ENCODE assay signal across 12 cellular contexts in the genomic region with DNA sequence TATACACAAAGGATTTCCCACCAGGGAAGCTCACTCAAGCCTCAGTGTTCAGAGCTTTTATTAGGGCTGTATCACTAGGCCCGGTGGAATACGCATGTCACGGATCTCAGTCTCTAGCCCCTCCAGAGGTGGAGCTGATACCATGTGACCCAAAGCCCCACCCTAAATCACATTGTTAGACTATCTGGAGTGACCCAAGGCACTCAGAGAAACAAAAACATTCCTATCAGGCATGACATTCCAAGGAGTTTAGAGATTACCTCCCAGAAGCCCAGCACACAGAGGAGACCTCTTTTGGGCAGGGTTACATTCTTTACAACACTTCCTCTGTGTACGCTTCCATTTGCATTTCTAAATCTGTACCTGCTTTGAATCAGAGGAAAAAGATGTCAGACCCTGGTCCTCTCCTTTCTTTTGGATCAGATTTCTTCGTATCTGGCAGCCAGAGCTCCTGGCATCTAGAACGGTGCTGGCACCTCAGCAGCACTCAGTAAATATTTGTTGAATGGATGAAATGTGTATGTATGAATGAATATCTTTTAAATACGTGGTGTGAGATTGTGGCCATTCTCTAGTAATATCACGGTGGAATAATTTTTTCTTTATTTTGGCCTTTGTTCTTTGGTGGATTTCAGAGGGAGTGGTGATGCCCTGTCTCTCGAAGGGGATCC. TPM values are rescaled to one million over a fixed set of nuclear protein-coding genes. Genes with fewer than 3 reads are reported as not detected.
DNase-seq lines count a peak whose midpoint lies in the region; ATAC-seq and TF ChIP-seq lines count a peak whose summit lies in the region.
"Had no signal": no experiment of that assay in that cellular context is flagged by ENCODE, and none has a peak within 500 bp of the region (broad histone marks: within the 10 kb centered on the region; RNA-seq: fewer than 3 reads in every experiment).

No MANE protein-coding gene starts in this region.

- POLR2A ChIA-PET in PC-9 (lab: Charles Lee; ENCODE audit: unreplicated experiment): no interaction called here

- H2BK120ac ChIP-seq in H9 (ENCODE audit: low read depth, low read length, poor library complexity, severe bottlenecking): peak overlapping the region; percentile 80

- H3K4ac ChIP-seq in H9 (ENCODE audit: low read depth, low read length): peak overlapping the region; percentile 75; the same call in 1 of the 2 replicates

- no peak overlapping the region for H4K5ac ChIP-seq in H9 (ENCODE audit: insufficient read length, low read depth, low read length)

- intact Hi-C loops in PC-9 (cut with micrococcal nuclease; ENCODE audit: unreplicated experiment) (no loop called here), esophagus squamous epithelium (cut with DNase I) (no loop called here)

- H4K91ac ChIP-seq in H9 (ENCODE audit: insufficient read length, low read depth, low read length): no peak overlapping the region

- no peak overlapping the region for H2BK20ac ChIP-seq in H9 (ENCODE audit: low read depth, low read length, poor library complexity, severe bottlenecking)

- no peak overlapping the region for H3T11ph ChIP-seq in H9 (ENCODE audit: low read length)

- H2AK5ac ChIP-seq in H9 (ENCODE audit: insufficient read length, low read length): no peak overlapping the region

- no peak overlapping the region for H3K56ac ChIP-seq in H9 (ENCODE audit: insufficient read length, low read depth, low read length)

- H3K4me1 Mint-ChIP-seq in H9 (peaks cover 53 to 54% of the 10 kb centered on the region in 2 experiments), progenitor cell of endocrine pancreas (ENCODE audit: low read depth) (peaks cover 10% of the 10 kb centered on the region)
- H3K4me1 Mint-ChIP-seq: activated CD8-positive, alpha-beta memory T cell treated with anti-CD3 and anti-CD28 coated beads, Interleukin-2, amount 10 ng/mL, durations not matched to agents 7 days and 5 days had no signal

- no peaks in the 10 kb centered on the region for H3K36me3 ChIP-seq in PC-9 (ENCODE audit: low read depth)
- H3K36me3 ChIP-seq in hepatocyte (replicated peaks; ENCODE audit: insufficient read depth, low read depth): no peaks in the 10 kb centered on the region
- no peaks in the 10 kb centered on the region for H3K36me3 ChIP-seq in BE2C
- no peaks in the 10 kb centered on the region for H3K36me3 ChIP-seq in esophagus squamous epithelium

- no peaks in the 10 kb centered on the region for H3K27me3 ChIP-seq in H9 (ENCODE audit: insufficient read depth, low read length)
- no peaks in the 10 kb centered on the region; the same call in 1 of the 2 replicates for H3K27me3 ChIP-seq in PC-9 (ENCODE audit: insufficient read depth, low read depth)
- H3K27me3 ChIP-seq in hepatocyte: no peaks in the 10 kb centered on the region
- no peaks in the 10 kb centered on the region for H3K27me3 ChIP-seq in BE2C
- H3K27me3 ChIP-seq in esophagus squamous epithelium: peaks cover 0 to 12% (median 0%) of the 10 kb centered on the region in 4 donors

- H2AFZ ChIP-seq in H9 (ENCODE audit: low read length) (no peak overlapping the region), PC-9 (no peak overlapping the region), hepatocyte (peak overlapping the region; percentile 26)

- peaks cover 9 to 15% of the 10 kb centered on the region in 2 experiments for H3K9me3 Mint-ChIP-seq in H9
- H3K9me3 Mint-ChIP-seq in progenitor cell of endocrine pancreas (ENCODE audit: low read depth): no peaks in the 10 kb centered on the region

- H2BK15ac ChIP-seq in H9 (ENCODE audit: low read depth, low read length): no peak overlapping the region

- peak overlapping the region; percentile 20; the same call in 1 of the 2 replicates for H3K14ac ChIP-seq in H9 (ENCODE audit: insufficient read depth, low read length)

- H2BK5ac ChIP-seq in H9 (ENCODE audit: insufficient read length, low read length): no peak overlapping the region

- no peak overlapping the region for H3K9ac ChIP-seq in H9 (ENCODE audit: extremely low read depth, insufficient read length, low read length)

- H3K4me3 ChIP-seq in PC-9: no peak overlapping the region
- H3K4me3 ChIP-seq in hepatocyte: no peak overlapping the region
- H3K4me3 ChIP-seq in BE2C (ENCODE audit: low read depth, low read length): no peak overlapping the region
- H3K4me3 ChIP-seq in esophagus squamous epithelium: no peak overlapping the region

- H3K4me1 ChIP-seq in H9 (ENCODE audit: insufficient read depth, low read length): peaks cover 17% of the 10 kb centered on the region
- no peaks in the 10 kb centered on the region for H3K4me1 ChIP-seq in PC-9 (replicated peaks; ENCODE audit: insufficient read depth)
- H3K4me1 ChIP-seq in hepatocyte (ENCODE audit: insufficient read depth): peaks cover 6% of the 10 kb centered on the region
- no peaks in the 10 kb centered on the region for H3K4me1 ChIP-seq in BE2C
- no peaks in the 10 kb centered on the region for H3K4me1 ChIP-seq in esophagus squamous epithelium

- H2BK12ac ChIP-seq in H9 (ENCODE audit: insufficient read length, low read depth, low read length): peak overlapping the region; percentile 98

- H3K9me2 ChIP-seq in PC-9 (ENCODE audit: insufficient read depth): peaks cover 6% of the 10 kb centered on the region; the same call in 1 of the 2 replicates
- no peaks in the 10 kb centered on the region for H3K9me2 ChIP-seq in hepatocyte (replicated peaks; ENCODE audit: insufficient read depth)

- CTCF ChIA-PET in PC-9 (lab: Charles Lee): no interaction called here

- H3K18ac ChIP-seq in H9 (ENCODE audit: insufficient read length, low read depth, low read length): peak overlapping the region; percentile 61

- H3K4me2 ChIP-seq in H9 (ENCODE audit: insufficient read depth, insufficient read length, low read length) (no peak overlapping the region), PC-9 (no peak overlapping the region), hepatocyte (peak overlapping the region; percentile 4)

- no peaks in the 10 kb centered on the region for H3K79me1 ChIP-seq in H9 (ENCODE audit: insufficient read depth, low read depth, low read length, poor library complexity, severe bottlenecking)

- DNase-seq in H9 (peak; percentile 79), PC-9 (peak in 1 of 2 experiments; percentile 20), hepatocyte (ENCODE audit: low spot score) (no peak), progenitor cell of endocrine pancreas (ENCODE audit: low spot score, unreplicated experiment) (no peak), BE2C (no peak), esophagus squamous epithelium (lab: John Stamatoyannopoulos, UW) (no peak), NCI-H1436 (lab: John Stamatoyannopoulos, UW) (no peak)
- DNase-seq: activated CD8-positive, alpha-beta memory T cell treated with anti-CD3 and anti-CD28 coated beads, Interleukin-2, amount 10 ng/mL, durations not matched to agents 7 days and 5 days; amniotic stem cell; Kasumi-1; T-helper 2 cell had no signal

- H3K23me2 ChIP-seq in H9 (ENCODE audit: insufficient read length, low read depth, low read length, poor library complexity, severe bottlenecking): no peaks in the 10 kb centered on the region

- H3K27me3 Mint-ChIP-seq in H9 (ENCODE audit: low read depth): no peaks in the 10 kb centered on the region; the same call in 1 of the 2 replicates
- peaks cover 2% of the 10 kb centered on the region for H3K27me3 Mint-ChIP-seq in progenitor cell of endocrine pancreas

- H3K27ac ChIP-seq in H9 (ENCODE audit: insufficient read length, low read depth, low read length) (peak overlapping the region; percentile 86), PC-9 (no peak overlapping the region), hepatocyte (peak overlapping the region; percentile 11), esophagus squamous epithelium (no peak overlapping the region)

- no CpG with 5 or more reads among the region's 9 CpGs for WGBS in H9 (ENCODE audit: extremely low coverage, insufficient read length, low lambda C conversion rate)
- 46% methylated on average over 9 of the region's 9 CpGs for WGBS in hepatocyte (ENCODE audit: low lambda C conversion rate, missing lambda C conversion rate)
- WGBS in esophagus squamous epithelium, 2 donors: 60 to 62% methylated on average over 8 to 9 of the region's 9 CpGs

- no peaks in the 10 kb centered on the region for H3F3A ChIP-seq in PC-9 (ENCODE audit: insufficient read depth, low read depth)

- TSS peak; percentile 80 for BruUV-seq in PC-9 (replicated peaks; lab: Mats Ljungman, UMichigan)

- peak overlapping the region; percentile 97 to 99 (median 97) for H3K27ac Mint-ChIP-seq in H9
- H3K27ac Mint-ChIP-seq in progenitor cell of endocrine pancreas: peak overlapping the region; percentile 97
- H3K27ac Mint-ChIP-seq: activated CD8-positive, alpha-beta memory T cell treated with anti-CD3 and anti-CD28 coated beads, Interleukin-2, amount 10 ng/mL, durations not matched to agents 7 days and 5 days had no signal

- no peak for ATAC-seq in GM21619 (IDR thresholded peaks at IDR 0.05; ENCODE audit: unreplicated experiment)
- ATAC-seq: activated CD8-positive, alpha-beta memory T cell treated with anti-CD3 and anti-CD28 coated beads, Interleukin-2, amount 10 ng/mL, durations not matched to agents 7 days and 5 days had no signal

- H4K20me1 ChIP-seq in H9 (ENCODE audit: control insufficient read depth, insufficient read depth, insufficient read length) (no peaks in the 10 kb centered on the region), PC-9 (ENCODE audit: insufficient read depth) (no peaks in the 10 kb centered on the region), hepatocyte (ENCODE audit: insufficient read depth, poor library complexity, severe bottlenecking) (no peaks in the 10 kb centered on the region)

- H3K9me3 ChIP-seq in H9 (ENCODE audit: control insufficient read depth, low read depth, low read length): no peaks in the 10 kb centered on the region
- H3K9me3 ChIP-seq in PC-9 (ENCODE audit: insufficient read depth, low read depth): no peaks in the 10 kb centered on the region
- H3K9me3 ChIP-seq in hepatocyte (ENCODE audit: low read depth): no peaks in the 10 kb centered on the region
- H3K9me3 ChIP-seq in BE2C: no peaks in the 10 kb centered on the region
- H3K9me3 ChIP-seq in esophagus squamous epithelium: no peaks in the 10 kb centered on the region

- H3K79me2 ChIP-seq in H9 (ENCODE audit: insufficient read depth, low read length): no peaks in the 10 kb centered on the region
- H3K79me2 ChIP-seq in PC-9 (ENCODE audit: low read depth): no peaks in the 10 kb centered on the region
- no peaks in the 10 kb centered on the region for H3K79me2 ChIP-seq in hepatocyte

- no peak overlapping the region for H4K8ac ChIP-seq in H9 (replicated peaks; ENCODE audit: insufficient read length, low read depth, low read length)

- H3K23ac ChIP-seq in H9 (ENCODE audit: insufficient read length, low read depth, low read length): no peak overlapping the region

- TF ChIP-seq POLR2A in esophagus squamous epithelium (IDR thresholded peaks at IDR 0.05): no peak

- TF ChIP-seq CTCF in H9 (conservative IDR thresholded peaks at IDR 0.05) (no peak), PC-9 (conservative IDR thresholded peaks at IDR 0.05) (no peak), hepatocyte (IDR thresholded peaks at IDR 0.05; ENCODE audit: poor library complexity) (no peak), progenitor cell of endocrine pancreas (IDR thresholded peaks at IDR 0.05; ENCODE audit: unreplicated experiment) (no peak), BE2C (IDR thresholded peaks at IDR 0.05; ENCODE audit: low read depth, low read length) (no peak), esophagus squamous epithelium (IDR thresholded peaks at IDR 0.05) (no peak)

- H3K36me3 Mint-ChIP-seq in H9 (ENCODE audit: insufficient read depth in 1 of 3, low read depth in 3 of 3) (peaks cover 4 to 22% (median 8%) of the 10 kb centered on the region in 3 experiments; a peak in 5 of 7 replicates), progenitor cell of endocrine pancreas (ENCODE audit: insufficient read depth) (peaks cover 5% of the 10 kb centered on the region)
- H3K36me3 Mint-ChIP-seq: activated CD8-positive, alpha-beta memory T cell treated with anti-CD3 and anti-CD28 coated beads, Interleukin-2, amount 10 ng/mL, durations not matched to agents 7 days and 5 days had no signal

- H3K4me3 Mint-ChIP-seq in H9 (peak overlapping the region in 1 of 2 experiments; percentile 32; a peak in 3 of 5 replicates), progenitor cell of endocrine pancreas (ENCODE audit: low read depth) (no peak overlapping the region)
- H3K4me3 Mint-ChIP-seq: activated CD8-positive, alpha-beta memory T cell treated with anti-CD3 and anti-CD28 coated beads, Interleukin-2, amount 10 ng/mL, durations not matched to agents 7 days and 5 days had no signal

RNA-seq across cellular contexts. Expression of a gene that starts 37.7 kb away (rescaled TPM):
- total RNA-seq in H9 (2021) (114 and 121 TPM in 2 replicates), PC-9 (2021) (90.9 and 97.0 TPM in 2 replicates), hepatocyte (93.3 and 108 TPM in 2 replicates), progenitor cell of endocrine pancreas (140 and 145 TPM in 2 replicates), esophagus squamous epithelium (10 to 100 TPM; 38.1 to 67.7 (median 42.4) TPM)
- polyA plus RNA-seq in hepatocyte: 46.0 and 58.5 TPM in 2 replicates
- polyA plus RNA-seq in BE2C (2012; ENCODE audit: insufficient read depth, insufficient read length, low read depth): 33.8 TPM

Comparison
In these comparisons a context has a peak if more than half of its experiments do, and no peak if none do; other contexts are left out.
1. H3K27ac ChIP-seq: peak in H9 (single experiment) and hepatocyte (single experiment); none in PC-9 (single experiment) and esophagus squamous epithelium (0 of 4).